Comparison of ENCODE assay signal across 8 cellular contexts in the genomic region with DNA sequence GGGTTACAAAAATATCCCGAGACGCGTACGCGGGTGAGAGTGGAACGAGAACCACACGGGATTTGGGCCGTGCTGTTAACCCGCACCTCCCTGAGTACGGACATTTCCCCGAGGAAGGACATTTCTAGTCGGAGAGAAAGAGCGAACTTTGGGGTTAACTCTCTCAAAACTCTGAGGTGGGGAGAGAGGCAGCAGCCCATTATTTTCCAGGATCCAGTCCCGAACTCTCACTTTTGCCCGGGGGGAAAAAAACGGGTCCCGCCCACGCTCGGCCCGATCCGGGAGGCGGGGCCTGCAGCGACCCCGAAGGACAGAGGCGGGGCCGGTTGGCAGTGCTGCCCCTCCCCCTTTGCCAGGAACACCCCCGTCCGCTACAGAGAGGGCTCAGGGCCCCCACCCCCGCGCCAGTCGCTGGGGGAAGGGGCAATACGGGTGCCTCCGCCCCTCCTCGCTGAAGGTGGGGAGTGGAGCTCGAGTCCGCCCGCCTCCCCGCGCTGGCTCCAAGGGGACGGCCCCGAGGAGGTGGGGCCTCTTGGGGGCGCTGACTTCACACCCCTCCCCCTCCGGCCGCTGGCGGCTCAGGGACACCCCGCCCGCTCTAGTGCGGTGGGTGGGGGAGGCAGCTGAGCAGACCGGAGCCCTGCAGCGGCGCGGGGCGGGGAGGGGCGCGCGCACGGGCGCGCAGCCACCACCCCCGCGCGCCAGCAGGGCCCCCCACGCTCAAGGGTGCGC. TPM values are rescaled to one million over a fixed set of nuclear protein-coding genes. Genes with fewer than 3 reads are reported as not detected.
DNase-seq lines count a peak whose midpoint lies in the region; ATAC-seq, FAIRE-seq and TF ChIP-seq lines count a peak whose summit lies in the region.

No MANE protein-coding gene starts in this region.

- no TSS peak for BruUV-seq in mammary epithelial cell (replicated peaks; lab: Mats Ljungman, UMichigan)

- dilution Hi-C loops in mammary epithelial cell (cut with HindIII; ENCODE audit: low sequenced_read_pairs) = no loop called here

- in situ Hi-C loops in mammary epithelial cell (cut with MboI; ENCODE audit: low sequenced_read_pairs in 2 of 2) = no loop called here

- H3K4me3 ChIP-seq in WI38 (ENCODE audit: low read depth, low read length) = peak overlapping the region; percentile 92
- H3K4me3 ChIP-seq in mammary epithelial cell (replicated peaks in 1 of 3; ENCODE audit: insufficient read depth in 1 of 3, low read depth in 2 of 3, low read length in 3 of 3) = peak overlapping the region; percentile 66 to 90 (median 74)
- H3K4me3 ChIP-seq in small intestine (ENCODE audit: low read depth in 1 of 2, low read length in 2 of 2) = peak overlapping the region; percentile 92 to 99

- H3K79me2 ChIP-seq in mammary epithelial cell (ENCODE audit: insufficient read depth, low read length) = peaks cover 53% of the 10 kb centered on the region

- intact Hi-C loops in mammary epithelial cell (cut with micrococcal nuclease) = loop anchor here (2.0 kb wide), 1 partner anchor 26 kb away; a partner anchor contains a TSS

- H3K4me1 ChIP-seq in mammary epithelial cell (ENCODE audit: insufficient read depth, low read length) = peaks cover 16% of the 10 kb centered on the region
- peaks cover 3 to 9% of the 10 kb centered on the region in 2 donors for H3K4me1 ChIP-seq in small intestine (ENCODE audit: control insufficient read depth in 2 of 2, insufficient read depth in 1 of 2, low read depth in 1 of 2, low read length in 1 of 2)

- CTCF ChIA-PET in mammary epithelial cell (lab: Charles Lee; ENCODE audit: low non-redundant PET) = no interaction called here

- H2AFZ ChIP-seq in mammary epithelial cell (ENCODE audit: low read depth, low read length) = peak overlapping the region; percentile 94

- no peak for FAIRE-seq in small intestine (lab: Jason Lieb, UNC)

- WGBS in mammary epithelial cell (ENCODE audit: low coverage, missing lambda C conversion rate) = 0% methylated on average over 9 of the region's 64 CpGs
- 0 to 1% (median 1%) methylated on average over 26 to 64 of the region's 64 CpGs for WGBS in small intestine, 3 donors

- peak overlapping the region; percentile 85 for H3K9ac ChIP-seq in mammary epithelial cell (ENCODE audit: insufficient read depth, low read length)

- ATAC-seq in GM19023 (IDR thresholded peaks at IDR 0.05; ENCODE audit: unreplicated experiment) = peak; percentile 77
- peak; percentile 71 for ATAC-seq in HG03175 (IDR thresholded peaks at IDR 0.05; ENCODE audit: unreplicated experiment)

- H3K27ac ChIP-seq in mammary epithelial cell (ENCODE audit: insufficient read depth, low read depth, low read length) (peak overlapping the region; percentile 84), small intestine (ENCODE audit: low read depth in 1 of 2, low read length in 1 of 2) (peak overlapping the region; percentile 95 to 99)

- H3K4me2 ChIP-seq in mammary epithelial cell (ENCODE audit: insufficient read depth, low read depth, low read length) = peak overlapping the region; percentile 78

- TF ChIP-seq CTCF in WI38 (IDR thresholded peaks at IDR 0.05; ENCODE audit: low read depth, low read length) (no peak), mammary epithelial cell (conservative IDR thresholded peaks at IDR 0.05 in 1 of 2, IDR thresholded peaks at IDR 0.05 in 1 of 2; ENCODE audit: extremely low read depth in 1 of 2, insufficient read depth in 1 of 2, low read depth in 1 of 2, low read length in 2 of 2) (peak in 1 of 2 donors; percentile 3)

- H3K27me3 ChIP-seq in mammary epithelial cell (ENCODE audit: insufficient read depth, low read length) = no peaks in the 10 kb centered on the region
- H3K27me3 ChIP-seq in small intestine (ENCODE audit: control insufficient read depth in 2 of 2, insufficient read depth in 2 of 2, low read length in 2 of 2) = no peaks in the 10 kb centered on the region

- H3K36me3 ChIP-seq in mammary epithelial cell (ENCODE audit: insufficient read depth, low read length) = no peaks in the 10 kb centered on the region
- H3K36me3 ChIP-seq in small intestine (ENCODE audit: control insufficient read depth in 2 of 2, insufficient read depth in 2 of 2, low read length in 2 of 2) = no peaks in the 10 kb centered on the region

- H4K20me1 ChIP-seq in mammary epithelial cell (ENCODE audit: insufficient read depth, low read length) = peaks cover under 1% of the 10 kb centered on the region

- DNase-seq in AG08396 (ENCODE audit: low spot score) = peak; percentile 95
- peak; percentile 92 for DNase-seq in NCI-H2227 treated with DMSO at 0.1 percent for 48 hours (lab: John Stamatoyannopoulos, UW)
- DNase-seq in mammary epithelial cell = peak; percentile 96
- DNase-seq in iPS-NIHi7 (ENCODE audit: extremely low spot score) = peak; percentile 98
- peak; percentile 95 for DNase-seq in small intestine

- H3K9me3 ChIP-seq in mammary epithelial cell (replicated peaks; ENCODE audit: insufficient read depth, low read length) (no peaks in the 10 kb centered on the region), small intestine (ENCODE audit: control insufficient read depth, low read depth) (no peaks in the 10 kb centered on the region)

RNA-seq across cellular contexts. Expression of a gene that starts 0.7 kb away (rescaled TPM):
- total RNA-seq in mammary epithelial cell = 100 to 1,000 TPM in 1 of 2 donors, 10 to 100 TPM in 1; 94.5 to 160 TPM
- polyA plus RNA-seq in mammary epithelial cell (46.3 TPM), small intestine (10 to 100 TPM in 2 of 3 donors, 1 to 10 TPM in 1; 7.8 to 52.5 (median 11.6) TPM)
- polyA minus RNA-seq in mammary epithelial cell = 93.5 TPM

RNA-seq across cellular contexts. Expression of a gene that starts 26.0 kb away (rescaled TPM):
- total RNA-seq in mammary epithelial cell = 10 to 100 TPM; 38.4 to 41.2 TPM
- polyA plus RNA-seq in mammary epithelial cell = 34.9 TPM
- 71.2 TPM for polyA minus RNA-seq in mammary epithelial cell
- polyA plus RNA-seq in small intestine = 10 to 100 TPM in 1 of 3 donors, 1 to 10 TPM in 2; 7.4 to 10.3 (median 7.6) TPM

Comparison
In these comparisons a context has a peak if more than half of its experiments do, and no peak if none do; other contexts are left out.
1. Peak in every context shown above with its lines: DNase-seq, ATAC-seq, H3K4me3 ChIP-seq and H3K27ac ChIP-seq.